In the genomic region with DNA sequence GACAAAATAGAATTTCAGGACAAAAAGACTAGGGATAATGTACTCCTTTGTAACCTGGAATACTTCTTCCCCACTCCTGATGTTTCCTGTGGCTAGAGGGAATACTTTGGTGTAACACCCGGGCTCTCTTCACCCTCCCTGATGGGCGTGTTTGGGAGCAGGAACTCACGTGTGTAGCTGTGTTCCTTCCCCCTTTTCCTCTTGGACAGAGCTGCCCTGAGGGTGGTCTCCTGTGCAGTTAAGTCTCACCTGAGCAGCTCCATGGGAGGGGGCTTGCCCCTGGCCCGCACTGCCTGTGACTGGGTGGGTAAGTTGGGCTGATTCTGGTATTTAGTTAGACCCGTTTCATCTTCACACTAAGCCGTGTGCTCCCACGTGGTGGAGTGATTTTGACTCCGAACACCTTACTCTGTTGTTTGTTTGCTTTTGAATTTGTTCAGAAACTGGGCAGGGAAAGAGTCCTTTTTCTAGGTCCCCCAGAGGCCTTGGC, we compare ENCODE assay signal across 11 cellular contexts.
DNase-seq lines count a peak whose midpoint lies in the region; ATAC-seq, FAIRE-seq and TF ChIP-seq lines count a peak whose summit lies in the region.
"Had no signal": no experiment of that assay in that cellular context is flagged by ENCODE, and none has a peak within 500 bp of the region (broad histone marks: within the 10 kb centered on the region; RNA-seq: fewer than 3 reads in every experiment).

No MANE protein-coding gene starts in this region.

- ATAC-seq in HepG2 (peak; percentile 98), HG02588 (IDR thresholded peaks at IDR 0.05; ENCODE audit: unreplicated experiment) (no peak)

- H3K27me3 ChIP-seq in adrenal gland, result no peaks in the 10 kb centered on the region
- H3K27me3 ChIP-seq in HepG2 (ENCODE audit: control insufficient read depth in 1 of 2, insufficient read depth in 2 of 2, low read length in 2 of 2), result no peaks in the 10 kb centered on the region; a peak in 1 of 5 replicates

- TF ChIP-seq CTCF in adrenal gland (IDR thresholded peaks at IDR 0.05) (no peak), HepG2 (CRISPR knock-in tag; IDR thresholded peaks at IDR 0.05) (peak; percentile 26)

- H2AFZ ChIP-seq in HepG2 (ENCODE audit: low read length), result peak overlapping the region; percentile 86

- no TSS peak for BruUV-seq in HepG2 (replicated peaks; lab: Mats Ljungman, UMichigan)

- no peaks in the 10 kb centered on the region for H3K9me3 Mint-ChIP-seq in activated naive CD4-positive, alpha-beta T cell treated with anti-CD3 and anti-CD28 coated beads, Interleukin-2, amount 50 U/mL, for 24 hours

- H3K36me3 Mint-ChIP-seq in activated naive CD4-positive, alpha-beta T cell treated with anti-CD3 and anti-CD28 coated beads, Interleukin-2, amount 50 U/mL, for 24 hours, result peaks cover 2% of the 10 kb centered on the region

- in situ Hi-C loops in HepG2 (cut with HindIII; ENCODE audit: extremely low pct_ligation_motif_present, low pct_unique_long_range_greater_than_20kb), result no loop called here

- no peaks in the 10 kb centered on the region for H3K4me1 ChIP-seq in adrenal gland (replicated peaks in 1 of 2)
- peaks cover 21% of the 10 kb centered on the region for H3K4me1 ChIP-seq in HepG2 (ENCODE audit: insufficient read depth, low read length)

- peak overlapping the region; percentile 19 for H3K27ac Mint-ChIP-seq in activated naive CD4-positive, alpha-beta T cell treated with anti-CD3 and anti-CD28 coated beads, Interleukin-2, amount 50 U/mL, for 24 hours

- peak overlapping the region in 1 of 4 donors; percentile 41 for H3K4me3 ChIP-seq in adrenal gland
- peak overlapping the region; percentile 63 to 77 (median 76) for H3K4me3 ChIP-seq in HepG2 (replicated peaks in 1 of 3; ENCODE audit: insufficient read depth in 1 of 3, low read depth in 2 of 3, low read length in 3 of 3)

- H3K9ac ChIP-seq in HepG2 (ENCODE audit: insufficient read depth, low read depth, low read length), result peak overlapping the region; percentile 82

- POLR2A ChIA-PET in HepG2 (lab: Yijun Ruan, JAX), result interaction anchor here (0.5 to 2.2 kb wide), 7 partner anchors 11 to 143 kb away, joined by 3 to 30 read pairs (median 3); no protein-coding TSS in a partner anchor

- CTCF ChIA-PET in HepG2 (lab: Yijun Ruan, JAX; ENCODE audit: low intra/inter-chr PET ratio, low total read pairs), result no interaction called here

- H4K20me1 ChIP-seq in HepG2 (ENCODE audit: insufficient read depth, low read length), result no peaks in the 10 kb centered on the region

- no peak overlapping the region for H3K27ac ChIP-seq in adrenal gland
- peak overlapping the region; percentile 66 for H3K27ac ChIP-seq in HepG2 (ENCODE audit: extremely low read length, insufficient read depth, low read length)

- peaks cover 4% of the 10 kb centered on the region for H3K79me2 ChIP-seq in HepG2 (ENCODE audit: insufficient read depth, low read length)

- no peak for DNase-seq in activated naive CD4-positive, alpha-beta T cell treated with anti-CD3 and anti-CD28 coated beads, Interleukin-2, amount 50 U/mL, for 16 hours
- DNase-seq in adrenal gland (peak in 5 of 7 donors; percentile 33 to 57 (median 46)), HepG2 (ENCODE audit: low spot score) (peak; percentile 87), urothelium cell line (ENCODE audit: low spot score) (peak; percentile 75), dedifferentiated amniotic fluid mesenchymal stem cell (ENCODE audit: extremely low spot score) (no peak), NCI-H1105 treated with DMSO at 0.1 percent for 48 hours (lab: John Stamatoyannopoulos, UW) (no peak)
- DNase-seq: activated effector memory CD4-positive, alpha-beta T cell treated with anti-CD3 and anti-CD28 coated beads, Interleukin-2, amount 50 U/mL, for 16 hours; Kasumi-1 had no signal

- FAIRE-seq in HepG2 (lab: Jason Lieb, UNC), result peak; percentile 77
- no peak for FAIRE-seq in urothelium cell line (lab: Jason Lieb, UNC)
- FAIRE-seq: GM12892 had no signal

- no peaks in the 10 kb centered on the region for H3K27me3 Mint-ChIP-seq in activated naive CD4-positive, alpha-beta T cell treated with anti-CD3 and anti-CD28 coated beads, Interleukin-2, amount 50 U/mL, for 24 hours

- TF ChIP-seq POLR2A in adrenal gland (IDR thresholded peaks at IDR 0.05), result no peak
- TF ChIP-seq POLR2A in HepG2 (IDR thresholded peaks at IDR 0.05; ENCODE audit: insufficient read depth in 1 of 2, low read depth in 2 of 2, low read length in 2 of 2), result peak; percentile 89 to 95

- TF ChIP-seq RAD21 in HepG2 (CRISPR knock-in tag; IDR thresholded peaks at IDR 0.05), result peak; percentile 33; the same call in 1 of the 2 replicates

- intact Hi-C loops in adrenal gland (cut with DNase I), result no loop called here
- intact Hi-C loops in HepG2 (cut with micrococcal nuclease; ENCODE audit: unreplicated experiment), result no loop called here

- H3K4me1 Mint-ChIP-seq in activated naive CD4-positive, alpha-beta T cell treated with anti-CD3 and anti-CD28 coated beads, Interleukin-2, amount 50 U/mL, for 24 hours, result no peaks in the 10 kb centered on the region

- no peak overlapping the region for H3K4me3 Mint-ChIP-seq in activated naive CD4-positive, alpha-beta T cell treated with anti-CD3 and anti-CD28 coated beads, Interleukin-2, amount 50 U/mL, for 24 hours

- TF ChIP-seq EP300 in HepG2 (IDR thresholded peaks at IDR 0.05; ENCODE audit: low read depth in 2 of 2, low read length in 2 of 2) (no peak), HepG2 (CRISPR knock-in tag; IDR thresholded peaks at IDR 0.05; ENCODE audit: borderline replicate concordance) (peak; percentile 34; the same call in 1 of the 2 replicates)

- H3K36me3 ChIP-seq in adrenal gland (replicated peaks in 1 of 2), result no peaks in the 10 kb centered on the region
- H3K36me3 ChIP-seq in HepG2 (replicated peaks in 1 of 2; ENCODE audit: control insufficient read depth in 1 of 2, insufficient read depth in 2 of 2, low read length in 2 of 2), result no peaks in the 10 kb centered on the region; a peak in 1 of 5 replicates

- H3K9me3 ChIP-seq in adrenal gland (replicated peaks in 1 of 3) (no peaks in the 10 kb centered on the region), HepG2 (ENCODE audit: low read length) (no peaks in the 10 kb centered on the region)

- WGBS in adrenal gland, 4 donors, result 59 to 71% (median 66%) methylated on average over 8 of the region's 8 CpGs
- 1% methylated on average over 8 of the region's 8 CpGs for WGBS in HepG2 (ENCODE audit: low lambda C conversion rate)

- H3K4me2 ChIP-seq in HepG2 (ENCODE audit: low read depth, low read length), result peak overlapping the region; percentile 84

TF ChIP-seq in HepG2, 621 proteins besides CTCF, POLR2A, EP300 and RAD21 (continues in another document):
- TF ChIP-seq, protein P1, sequence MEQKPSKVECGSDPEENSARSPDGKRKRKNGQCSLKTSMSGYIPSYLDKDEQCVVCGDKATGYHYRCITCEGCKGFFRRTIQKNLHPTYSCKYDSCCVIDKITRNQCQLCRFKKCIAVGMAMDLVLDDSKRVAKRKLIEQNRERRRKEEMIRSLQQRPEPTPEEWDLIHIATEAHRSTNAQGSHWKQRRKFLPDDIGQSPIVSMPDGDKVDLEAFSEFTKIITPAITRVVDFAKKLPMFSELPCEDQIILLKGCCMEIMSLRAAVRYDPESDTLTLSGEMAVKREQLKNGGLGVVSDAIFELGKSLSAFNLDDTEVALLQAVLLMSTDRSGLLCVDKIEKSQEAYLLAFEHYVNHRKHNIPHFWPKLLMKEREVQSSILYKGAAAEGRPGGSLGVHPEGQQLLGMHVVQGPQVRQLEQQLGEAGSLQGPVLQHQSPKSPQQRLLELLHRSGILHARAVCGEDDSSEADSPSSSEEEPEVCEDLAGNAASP (CRISPR knock-in tag; IDR thresholded peaks at IDR 0.05; ENCODE audit: borderline replicate concordance), result peak; percentile 52; the same call in 1 of the 2 replicates
- TF ChIP-seq POLR2AphosphoS2 (IDR thresholded peaks at IDR 0.05; ENCODE audit: low read depth, low read length) (no peak), ZNF224 (CRISPR knock-in tag; IDR thresholded peaks at IDR 0.05) (no peak), SRF (IDR thresholded peaks at IDR 0.05; ENCODE audit: low read depth, low read length) (peak; percentile 67; the same call in 1 of the 2 replicates), ZNF556 (CRISPR knock-in tag; IDR thresholded peaks at IDR 0.05; ENCODE audit: borderline replicate concordance) (peak; percentile 85), TSC22D2 (CRISPR knock-in tag; IDR thresholded peaks at IDR 0.05; ENCODE audit: borderline replicate concordance) (no peak), PCBP2 (optimal IDR thresholded peaks at IDR 0.05; ENCODE audit: low read depth, low read length, poor library complexity, severe bottlenecking) (no peak), LCORL (IDR thresholded peaks at IDR 0.05) (no peak), LCORL (CRISPR knock-in tag; IDR thresholded peaks at IDR 0.05) (peak; percentile 69; the same call in 1 of the 2 replicates), HOXA9 (CRISPR knock-in tag; IDR thresholded peaks at IDR 0.05; ENCODE audit: borderline replicate concordance) (no peak)
- TF ChIP-seq, protein P2, sequence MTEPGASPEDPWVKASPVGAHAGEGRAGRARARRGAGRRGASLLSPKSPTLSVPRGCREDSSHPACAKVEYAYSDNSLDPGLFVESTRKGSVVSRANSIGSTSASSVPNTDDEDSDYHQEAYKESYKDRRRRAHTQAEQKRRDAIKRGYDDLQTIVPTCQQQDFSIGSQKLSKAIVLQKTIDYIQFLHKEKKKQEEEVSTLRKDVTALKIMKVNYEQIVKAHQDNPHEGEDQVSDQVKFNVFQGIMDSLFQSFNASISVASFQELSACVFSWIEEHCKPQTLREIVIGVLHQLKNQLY (CRISPR knock-in tag; IDR thresholded peaks at IDR 0.05), result peak; percentile 47; the same call in 1 of the 2 replicates

Comparison
In these comparisons a context has a peak if more than half of its experiments do, and no peak if none do; other contexts are left out.
1. DNase-seq: peak in adrenal gland (5 of 7), HepG2 (single experiment) and urothelium cell line (single experiment); none in activated naive CD4-positive, alpha-beta T cell treated with anti-CD3 and anti-CD28 coated beads, Interleukin-2, amount 50 U/mL, for 16 hours (single experiment), dedifferentiated amniotic fluid mesenchymal stem cell (single experiment) and NCI-H1105 treated with DMSO at 0.1 percent for 48 hours (single experiment).
2. POLR2A ChIP-seq: peak in HepG2 (2 of 2); none in adrenal gland (0 of 2).